In the genomic region with DNA sequence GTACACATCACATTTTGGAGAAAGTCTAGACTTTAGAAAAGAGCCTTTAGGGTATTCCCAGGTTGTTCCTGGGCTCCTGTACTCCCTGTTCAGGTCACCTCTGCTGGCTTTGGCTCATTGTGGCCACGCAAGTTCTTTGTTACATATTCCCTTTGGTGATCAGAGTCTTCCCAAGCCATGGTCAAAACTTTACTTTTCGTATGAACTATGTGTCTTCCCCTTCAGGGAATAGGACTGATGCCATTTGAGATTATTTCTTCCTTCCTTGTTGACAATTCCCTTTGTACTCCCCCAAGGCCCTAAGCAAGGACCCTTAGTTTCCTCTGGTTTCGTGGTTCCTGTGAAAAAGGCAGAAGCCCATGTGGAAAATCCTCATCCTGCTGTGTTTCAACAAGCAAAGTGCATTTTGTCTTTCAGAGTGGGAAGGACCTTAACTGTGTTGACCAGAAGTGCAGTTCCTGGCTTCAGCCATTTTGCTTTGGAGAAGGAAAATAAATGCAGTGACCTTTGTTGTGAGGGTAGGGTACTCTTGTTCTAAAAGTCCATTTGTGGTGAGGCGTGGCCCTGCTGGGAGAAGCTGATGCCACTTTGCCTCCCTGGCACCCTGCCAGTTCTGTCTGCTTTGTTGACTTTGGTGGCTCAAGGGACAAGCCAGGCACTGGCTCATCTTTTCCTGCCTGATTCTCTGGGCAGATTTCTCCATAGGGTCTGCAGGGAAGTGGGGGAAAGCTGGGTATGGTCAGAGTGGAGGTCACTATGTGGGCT, we compare ENCODE assay signal across 8 cellular contexts. TPM values are rescaled to one million over a fixed set of nuclear protein-coding genes. Genes with fewer than 3 reads are reported as not detected.
A peak's percentile ranks its signal among the peaks of the same experiment; 100 is the strongest.
DNase-seq lines count a peak whose midpoint lies in the region; ATAC-seq and TF ChIP-seq lines count a peak whose summit lies in the region.

No MANE protein-coding gene starts in this region.

- peaks cover 0 to 3% of the 10 kb centered on the region in 2 donors for H3K27me3 Mint-ChIP-seq in natural killer cell (ENCODE audit: low read depth in 2 of 2)

- H3K27me3 ChIP-seq in PC-3 (ENCODE audit: low read length): no peaks in the 10 kb centered on the region
- H3K27me3 ChIP-seq in hepatocyte: no peaks in the 10 kb centered on the region
- no peaks in the 10 kb centered on the region for H3K27me3 ChIP-seq in suprapubic skin
- H3K27me3 ChIP-seq in brain microvascular endothelial cell (replicated peaks): no peaks in the 10 kb centered on the region

- no peaks in the 10 kb centered on the region for H3K36me3 Mint-ChIP-seq in natural killer cell

- BruUV-seq in PC-3 (replicated peaks; lab: Mats Ljungman, UMichigan): no TSS peak

- H3K4me1 Mint-ChIP-seq in natural killer cell: no peaks in the 10 kb centered on the region

- H3K4me3 Mint-ChIP-seq in natural killer cell: no peak overlapping the region

- no peaks in the 10 kb centered on the region for H3K9me2 ChIP-seq in PC-3 (replicated peaks; ENCODE audit: low read length)
- no peaks in the 10 kb centered on the region for H3K9me2 ChIP-seq in hepatocyte (replicated peaks; ENCODE audit: insufficient read depth)

- H4K20me1 ChIP-seq in PC-3 (ENCODE audit: low read length) (no peaks in the 10 kb centered on the region), hepatocyte (ENCODE audit: insufficient read depth, poor library complexity, severe bottlenecking) (peaks cover 6% of the 10 kb centered on the region)

- no peak for TF ChIP-seq EP300 in suprapubic skin (IDR thresholded peaks at IDR 0.05)

- no peaks in the 10 kb centered on the region for H3K9me3 ChIP-seq in PC-3 (ENCODE audit: low read length)
- H3K9me3 ChIP-seq in hepatocyte (ENCODE audit: low read depth): no peaks in the 10 kb centered on the region
- no peaks in the 10 kb centered on the region for H3K9me3 ChIP-seq in suprapubic skin

- TF ChIP-seq CTCF in PC-3 (conservative IDR thresholded peaks at IDR 0.05; ENCODE audit: low read depth, low read length) (no peak), hepatocyte (IDR thresholded peaks at IDR 0.05; ENCODE audit: poor library complexity) (no peak), suprapubic skin (IDR thresholded peaks at IDR 0.05) (no peak), natural killer cell (IDR thresholded peaks at IDR 0.05) (no peak), brain microvascular endothelial cell (IDR thresholded peaks at IDR 0.05; ENCODE audit: low read depth, low read length, missing control alignments) (no peak)

- peak overlapping the region; percentile 32 for H3K27ac ChIP-seq in PC-3 (ENCODE audit: low read length)
- H3K27ac ChIP-seq in hepatocyte: peak overlapping the region; percentile 78
- peak overlapping the region; percentile 3 for H3K27ac ChIP-seq in suprapubic skin
- no peak overlapping the region for H3K27ac ChIP-seq in brain microvascular endothelial cell

- CTCF ChIA-PET in PC-3 (lab: Charles Lee): no interaction called here

- H3F3A ChIP-seq in PC-3 (ENCODE audit: low read length, unreplicated experiment): no peaks in the 10 kb centered on the region

- H3K79me2 ChIP-seq in PC-3 (ENCODE audit: low read length) (peaks cover 91% of the 10 kb centered on the region), hepatocyte (peaks cover 98% of the 10 kb centered on the region)

- H3K9ac ChIP-seq in PC-3 (ENCODE audit: low read length): no peak overlapping the region

- H2AFZ ChIP-seq in PC-3 (ENCODE audit: low read length) (no peak overlapping the region), hepatocyte (no peak overlapping the region)

- H3K9me3 Mint-ChIP-seq in natural killer cell: no peaks in the 10 kb centered on the region

- POLR2A ChIA-PET in PC-3 (lab: Charles Lee; ENCODE audit: unreplicated experiment): no interaction called here

- DNase-seq in LoVo (ENCODE audit: low spot score): peak; percentile 89
- peak; percentile 71 for DNase-seq in PC-3
- peak; percentile 68 for DNase-seq in hepatocyte (ENCODE audit: low spot score)
- DNase-seq in suprapubic skin (ENCODE audit: low spot score in 2 of 2): peak in 1 of 2 donors; percentile 85
- DNase-seq in natural killer cell: no peak
- no peak for DNase-seq in brain microvascular endothelial cell
- no peak for DNase-seq in activated T-cell treated with anti-CD3 and anti-CD28 coated beads for 4 hours

- H3K4me3 ChIP-seq in PC-3 (ENCODE audit: low read length): no peak overlapping the region
- H3K4me3 ChIP-seq in hepatocyte: no peak overlapping the region
- H3K4me3 ChIP-seq in suprapubic skin: no peak overlapping the region
- H3K4me3 ChIP-seq in brain microvascular endothelial cell (ENCODE audit: low read depth, low read length): no peak overlapping the region

- intact Hi-C loops in PC-3 (cut with micrococcal nuclease): no loop called here
- intact Hi-C loops in natural killer cell (cut with micrococcal nuclease): no loop called here

- no peak for TF ChIP-seq POLR2A in suprapubic skin (IDR thresholded peaks at IDR 0.05)

- H3K4me1 ChIP-seq in PC-3 (ENCODE audit: insufficient read depth, low read length) (peaks cover 21% of the 10 kb centered on the region), hepatocyte (ENCODE audit: insufficient read depth) (peaks cover 11% of the 10 kb centered on the region), suprapubic skin (peaks cover 12% of the 10 kb centered on the region)

- 92% methylated on average over 4 of the region's 4 CpGs for WGBS in hepatocyte (ENCODE audit: low lambda C conversion rate, missing lambda C conversion rate)
- WGBS in suprapubic skin: 69% methylated on average over 4 of the region's 4 CpGs

- H3K4me2 ChIP-seq in PC-3 (ENCODE audit: low read length) (peak overlapping the region; percentile 30), hepatocyte (no peak overlapping the region)

- H3K36me3 ChIP-seq in PC-3 (ENCODE audit: low read depth, low read length): no peaks in the 10 kb centered on the region
- no peaks in the 10 kb centered on the region for H3K36me3 ChIP-seq in hepatocyte (replicated peaks; ENCODE audit: insufficient read depth, low read depth)
- no peaks in the 10 kb centered on the region for H3K36me3 ChIP-seq in suprapubic skin
- H3K36me3 ChIP-seq in brain microvascular endothelial cell (replicated peaks): no peaks in the 10 kb centered on the region

- H3K27ac Mint-ChIP-seq in natural killer cell: no peak overlapping the region

- ATAC-seq in PC-3 (peak; percentile 60), natural killer cell (no peak), GM18861 (IDR thresholded peaks at IDR 0.05; ENCODE audit: unreplicated experiment) (no peak)

- in situ Hi-C loops in brain microvascular endothelial cell (cut with HindIII; ENCODE audit: low pct_ligation_motif_present, low sequenced_read_pairs): no loop called here

RNA-seq across cellular contexts. Expression of a gene that starts 55.1 kb away (rescaled TPM):
- total RNA-seq in PC-3 (2014; rRNA removed) (60.4 and 83.6 TPM in 2 replicates), hepatocyte (23.0 and 26.0 TPM in 2 replicates), suprapubic skin (10 to 100 TPM; 13.0 to 16.7 (median 15.8) TPM), natural killer cell (1 to 10 TPM; 2.4 to 5.1 (median 3.4) TPM)
- 46.5 and 47.8 TPM in 2 replicates for polyA plus RNA-seq in hepatocyte

Comparison
In these comparisons a context has a peak if more than half of its experiments do, and no peak if none do; other contexts are left out.
1. DNase-seq: peak in LoVo (single experiment), PC-3 (single experiment) and hepatocyte (single experiment); none in natural killer cell (single experiment), brain microvascular endothelial cell (single experiment) and activated T-cell treated with anti-CD3 and anti-CD28 coated beads for 4 hours (single experiment).